Comparison of ENCODE assay signal across 10 cellular contexts in the genomic region with DNA sequence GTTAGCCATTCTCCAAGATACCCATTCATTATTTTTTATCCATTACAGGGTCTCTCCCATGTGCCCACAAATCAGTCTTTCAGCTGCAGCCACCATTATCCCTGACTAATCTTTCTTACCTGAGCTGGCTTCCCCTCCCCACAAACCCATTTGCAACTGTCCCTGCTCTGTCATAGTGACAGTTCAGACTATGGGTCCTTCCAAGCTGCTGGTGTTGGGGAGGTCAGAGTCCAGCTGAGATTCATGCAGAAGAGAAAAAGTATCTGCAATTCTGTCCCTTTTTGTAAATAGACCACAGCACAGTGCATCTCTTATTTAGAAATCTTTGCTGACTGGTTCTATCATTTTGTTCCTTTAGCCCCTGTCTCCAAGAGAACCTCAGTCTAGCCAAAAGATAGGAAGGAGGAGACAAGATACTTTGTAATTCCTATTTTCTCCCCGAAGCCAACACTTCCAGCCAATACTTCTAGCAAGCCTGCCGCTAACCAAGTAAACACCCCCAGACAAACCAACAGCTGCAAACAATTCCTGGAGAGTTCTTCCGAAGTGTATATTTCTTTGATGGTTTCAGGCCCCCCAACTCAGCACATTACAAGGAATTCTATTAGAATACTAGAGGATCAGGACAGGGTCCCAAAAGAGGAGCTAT.
DNase-seq lines count a peak whose midpoint lies in the region; ATAC-seq and TF ChIP-seq lines count a peak whose summit lies in the region.
"Had no signal": no experiment of that assay in that cellular context is flagged by ENCODE, and none has a peak within 500 bp of the region (broad histone marks: within the 10 kb centered on the region; RNA-seq: fewer than 3 reads in every experiment).

No MANE protein-coding gene starts in this region.

- no peak for DNase-seq in H9
- DNase-seq in left lobe of liver (ENCODE audit: low spot score) = peak; percentile 55
- DNase-seq in gastrocnemius medialis = no peak
- DNase-seq in NCI-H1694 treated with DMSO at 0.1 percent for 48 hours (lab: John Stamatoyannopoulos, UW) = no peak
- no peak for DNase-seq in endothelial cell (ENCODE audit: low spot score)
- DNase-seq in COLO829 (ENCODE audit: low spot score) = no peak
- DNase-seq: NCI-H510A; stimulated activated CD4-positive, alpha-beta T cell treated with anti-CD3 and anti-CD28 coated beads, Interleukin-4, amount 100 ng/mL, for 1 hour had no signal

- H2BK15ac ChIP-seq in H9 (ENCODE audit: low read depth, low read length) = no peak overlapping the region

- H3K36me3 Mint-ChIP-seq in H9 (ENCODE audit: insufficient read depth in 1 of 3, low read depth in 3 of 3) = no peaks in the 10 kb centered on the region
- H3K36me3 Mint-ChIP-seq in endothelial cell (ENCODE audit: low read depth, unreplicated experiment) = no peaks in the 10 kb centered on the region

- peaks cover 14 to 21% of the 10 kb centered on the region in 2 experiments for H3K4me1 Mint-ChIP-seq in H9
- H3K4me1 Mint-ChIP-seq in endothelial cell (ENCODE audit: unreplicated experiment) = no peaks in the 10 kb centered on the region

- intact Hi-C loops in gastrocnemius medialis (cut with DNase I; ENCODE audit: low total_unique reads) = loop anchor here (2.0 kb wide), 1 partner anchor 149 kb away; the partner anchor contains the start of gene SGCD

- H3T11ph ChIP-seq in H9 (ENCODE audit: low read length) = no peak overlapping the region

- no peak for TF ChIP-seq POLR2A in gastrocnemius medialis (IDR thresholded peaks at IDR 0.05)

- H3K9ac ChIP-seq in H9 (ENCODE audit: extremely low read depth, insufficient read length, low read length) = no peak overlapping the region

- H3K4me1 ChIP-seq in H9 (ENCODE audit: insufficient read depth, low read length) (no peaks in the 10 kb centered on the region), gastrocnemius medialis (peaks cover 42 to 54% of the 10 kb centered on the region in 2 donors)

- in situ Hi-C loops in gastrocnemius medialis (cut with MboI; ENCODE audit: low sequenced_read_pairs in 4 of 4) = no loop called here

- no peak overlapping the region for H4K8ac ChIP-seq in H9 (replicated peaks; ENCODE audit: insufficient read length, low read depth, low read length)

- no peak overlapping the region for H2BK20ac ChIP-seq in H9 (ENCODE audit: low read depth, low read length, poor library complexity, severe bottlenecking)

- no peak for TF ChIP-seq CTCF in H9 (conservative IDR thresholded peaks at IDR 0.05)
- no peak for TF ChIP-seq CTCF in gastrocnemius medialis (IDR thresholded peaks at IDR 0.05 in 4 of 5, conservative IDR thresholded peaks at IDR 0.05 in 1 of 5)
- TF ChIP-seq CTCF in endothelial cell (IDR thresholded peaks at IDR 0.05; ENCODE audit: unreplicated experiment) = no peak

- ATAC-seq in left lobe of liver (peak; percentile 94), gastrocnemius medialis (no peak), GM19324 (IDR thresholded peaks at IDR 0.05; ENCODE audit: low FRiP score, unreplicated experiment) (no peak)

- H3K27ac Mint-ChIP-seq in H9 (peak overlapping the region in 2 of 3 experiments; percentile 17 to 59; a peak in 2 of 7 replicates), endothelial cell (ENCODE audit: unreplicated experiment) (no peak overlapping the region)

- no peak overlapping the region for H3K56ac ChIP-seq in H9 (ENCODE audit: insufficient read length, low read depth, low read length)

- H3K4me2 ChIP-seq in H9 (ENCODE audit: insufficient read depth, insufficient read length, low read length) = no peak overlapping the region

- no peaks in the 10 kb centered on the region for H3K23me2 ChIP-seq in H9 (ENCODE audit: insufficient read length, low read depth, low read length, poor library complexity, severe bottlenecking)

- no peak overlapping the region for H2BK120ac ChIP-seq in H9 (ENCODE audit: low read depth, low read length, poor library complexity, severe bottlenecking)

- no CpG with 5 or more reads among the region's 3 CpGs for WGBS in H9 (ENCODE audit: extremely low coverage, insufficient read length, low lambda C conversion rate)

- no peak overlapping the region for H2AK5ac ChIP-seq in H9 (ENCODE audit: insufficient read length, low read length)

- H3K4me3 ChIP-seq in gastrocnemius medialis = no peak overlapping the region

- H3K27me3 Mint-ChIP-seq in H9 (ENCODE audit: low read depth) (no peaks in the 10 kb centered on the region), endothelial cell (ENCODE audit: unreplicated experiment) (no peaks in the 10 kb centered on the region)

- no peaks in the 10 kb centered on the region for H3K79me1 ChIP-seq in H9 (ENCODE audit: insufficient read depth, low read depth, low read length, poor library complexity, severe bottlenecking)

- no peak overlapping the region for H3K23ac ChIP-seq in H9 (ENCODE audit: insufficient read length, low read depth, low read length)

- no peak overlapping the region for H2BK5ac ChIP-seq in H9 (ENCODE audit: insufficient read length, low read length)

- H4K91ac ChIP-seq in H9 (ENCODE audit: insufficient read length, low read depth, low read length) = no peak overlapping the region

- H3K27ac ChIP-seq in H9 (ENCODE audit: insufficient read length, low read depth, low read length) (no peak overlapping the region), cingulate gyrus (ENCODE audit: low read depth, low read length) (peak overlapping the region; percentile 23), gastrocnemius medialis (peak overlapping the region; percentile 54 to 75 (median 71))

- H3K4me3 Mint-ChIP-seq in H9 (no peak overlapping the region), endothelial cell (ENCODE audit: unreplicated experiment) (no peak overlapping the region)

- no peaks in the 10 kb centered on the region for H3K79me2 ChIP-seq in H9 (ENCODE audit: insufficient read depth, low read length)

- H3K14ac ChIP-seq in H9 (ENCODE audit: insufficient read depth, low read length) = no peak overlapping the region

- H3K9me3 ChIP-seq in H9 (ENCODE audit: control insufficient read depth, low read depth, low read length) (no peaks in the 10 kb centered on the region), gastrocnemius medialis (no peaks in the 10 kb centered on the region)

- peak overlapping the region; percentile 34 for H2AFZ ChIP-seq in H9 (ENCODE audit: low read length)

- no peaks in the 10 kb centered on the region for H3K36me3 ChIP-seq in gastrocnemius medialis

- H3K9me3 Mint-ChIP-seq in H9 (no peaks in the 10 kb centered on the region), endothelial cell (ENCODE audit: unreplicated experiment) (no peaks in the 10 kb centered on the region)

- H3K27me3 ChIP-seq in H9 (ENCODE audit: insufficient read depth, low read length) = no peaks in the 10 kb centered on the region
- no peaks in the 10 kb centered on the region for H3K27me3 ChIP-seq in gastrocnemius medialis

- H3K18ac ChIP-seq in H9 (ENCODE audit: insufficient read length, low read depth, low read length) = no peak overlapping the region

- H4K20me1 ChIP-seq in H9 (ENCODE audit: control insufficient read depth, insufficient read depth, insufficient read length) = no peaks in the 10 kb centered on the region

- no peak overlapping the region for H4K5ac ChIP-seq in H9 (ENCODE audit: insufficient read length, low read depth, low read length)

- no peak overlapping the region for H3K4ac ChIP-seq in H9 (ENCODE audit: low read depth, low read length)

- H2BK12ac ChIP-seq in H9 (ENCODE audit: insufficient read length, low read depth, low read length) = no peak overlapping the region
